8 cellular contexts compared by ENCODE assay signal in the genomic region with DNA sequence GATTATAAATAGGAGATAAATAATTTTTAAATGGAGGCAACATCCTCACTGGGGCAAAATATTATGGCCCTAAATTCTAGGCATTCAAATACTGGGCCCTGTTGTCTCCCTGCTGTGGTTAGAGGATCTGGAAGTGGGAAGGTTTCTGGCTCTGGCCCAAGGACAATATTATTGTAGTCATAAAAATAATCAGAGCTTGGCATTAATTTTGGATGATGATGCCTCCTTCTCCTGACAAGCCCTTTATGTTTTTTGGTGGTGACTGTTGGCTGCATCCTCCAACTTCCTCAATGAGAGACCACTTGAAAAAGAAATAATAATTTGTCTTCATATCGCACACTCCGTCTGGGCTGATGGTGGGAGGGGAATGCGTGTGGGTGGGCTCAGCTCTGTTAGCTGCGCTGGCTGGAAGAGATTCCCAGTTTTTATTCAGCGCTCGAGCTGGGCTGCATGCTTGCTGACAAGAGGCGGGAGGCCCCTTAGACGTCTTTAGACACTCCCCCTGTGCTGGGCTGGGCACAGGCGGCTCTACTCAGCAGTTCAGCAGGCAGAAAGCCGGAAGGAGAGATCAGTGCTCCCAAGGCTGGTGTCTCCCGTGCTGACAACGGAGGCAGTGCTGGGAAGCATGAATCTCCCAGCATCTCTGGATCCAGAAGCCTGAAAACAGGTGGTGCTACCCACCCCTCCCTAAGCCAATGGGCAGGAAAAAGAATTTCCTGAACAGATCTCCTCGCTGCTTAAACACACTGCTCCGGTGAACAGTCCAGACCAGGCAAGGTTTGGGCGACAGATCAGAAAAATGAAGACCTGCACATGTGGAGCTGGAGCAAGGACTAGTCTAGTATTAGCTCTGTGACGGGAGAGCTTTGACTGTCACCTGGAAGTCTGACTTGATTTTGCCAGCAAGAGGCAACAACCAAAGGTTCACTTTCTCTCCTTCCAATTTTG.
A peak's percentile ranks its signal among the peaks of the same experiment; 100 is the strongest.
DNase-seq lines count a peak whose midpoint lies in the region; ATAC-seq lines count a peak whose summit lies in the region.

No MANE protein-coding gene starts in this region.

- H4K8ac ChIP-seq in neuronal stem cell (ENCODE audit: low read depth, low read length) = no peak overlapping the region

- H3K4me1 ChIP-seq in neuronal stem cell (ENCODE audit: control insufficient read depth in 2 of 2, insufficient read depth in 1 of 2, low read depth in 1 of 2, low read length in 2 of 2) = peaks cover 0 to 13% of the 10 kb centered on the region in 2 donors

- no peak overlapping the region for H3K18ac ChIP-seq in neuronal stem cell (ENCODE audit: low read length)

- DNase-seq in GM04503 (ENCODE audit: low read depth) (peak; percentile 6), NCI-H748 treated with DMSO at 0.1 percent for 48 hours (lab: John Stamatoyannopoulos, UW) (peak; percentile 68), fibroblast of gingiva (ENCODE audit: low read depth) (peak; percentile 15), neuronal stem cell (ENCODE audit: low spot score) (peak; percentile 49), NCI-H1930 (lab: John Stamatoyannopoulos, UW) (no peak)

- H2BK12ac ChIP-seq in neuronal stem cell (ENCODE audit: low read length) = no peak overlapping the region

- no peaks in the 10 kb centered on the region for H3K79me1 ChIP-seq in neuronal stem cell (ENCODE audit: low read depth, low read length)

- H2BK15ac ChIP-seq in neuronal stem cell (ENCODE audit: low read length) = no peak overlapping the region

- peak overlapping the region; percentile 85 for H2AFZ ChIP-seq in neuronal stem cell (ENCODE audit: low read length)

- H2BK120ac ChIP-seq in neuronal stem cell (ENCODE audit: low read depth, low read length) = no peak overlapping the region

- no peak overlapping the region for H3K27ac ChIP-seq in neuronal stem cell (replicated peaks; ENCODE audit: low read length)

- H3K4ac ChIP-seq in neuronal stem cell (ENCODE audit: low read length) = no peak overlapping the region

- no peak overlapping the region for H3K23ac ChIP-seq in neuronal stem cell (ENCODE audit: low read depth, low read length, poor library complexity)

- no peak for ATAC-seq in HG03460 (IDR thresholded peaks at IDR 0.05; ENCODE audit: unreplicated experiment)
- ATAC-seq in HG02571 (IDR thresholded peaks at IDR 0.05; ENCODE audit: unreplicated experiment) = no peak
- no peak for ATAC-seq in HG03039 (IDR thresholded peaks at IDR 0.05; ENCODE audit: unreplicated experiment)

- no peak overlapping the region for H2AK5ac ChIP-seq in neuronal stem cell (ENCODE audit: low read depth, low read length)

- no peak overlapping the region for H3K14ac ChIP-seq in neuronal stem cell (ENCODE audit: low read length)

- no CpG with 5 or more reads among the region's 16 CpGs for WGBS in neuronal stem cell (ENCODE audit: extremely low coverage in 2 of 2, insufficient read length in 2 of 2, insufficient replicate concordance in 1 of 2), 2 donors

- no peaks in the 10 kb centered on the region for H3K9me3 ChIP-seq in neuronal stem cell (replicated peaks in 1 of 2; ENCODE audit: control insufficient read depth in 2 of 2, insufficient read depth in 1 of 2, low read depth in 1 of 2, low read length in 2 of 2)

- H3K4me2 ChIP-seq in neuronal stem cell (ENCODE audit: insufficient read depth, low read length, poor library complexity, severe bottlenecking) = peak overlapping the region; percentile 30

- H3K4me3 ChIP-seq in neuronal stem cell (ENCODE audit: low read length in 2 of 2) = no peak overlapping the region

- no peak overlapping the region for H4K91ac ChIP-seq in neuronal stem cell (ENCODE audit: low read depth, low read length, poor library complexity)

- peaks cover 0 to 47% (median 2%) of the 10 kb centered on the region in 3 experiments for H3K27me3 ChIP-seq in neuronal stem cell (ENCODE audit: control insufficient read depth in 3 of 3, insufficient read depth in 3 of 3, low read depth in 1 of 3, low read length in 3 of 3)

- H3K9ac ChIP-seq in neuronal stem cell (ENCODE audit: low read depth, low read length, poor library complexity) = no peak overlapping the region

- H2BK5ac ChIP-seq in neuronal stem cell (ENCODE audit: low read length) = no peak overlapping the region

- no peaks in the 10 kb centered on the region for H3K36me3 ChIP-seq in neuronal stem cell (replicated peaks in 1 of 2; ENCODE audit: control insufficient read depth in 2 of 2, insufficient read depth in 2 of 2, low read length in 2 of 2)

Comparison
In these comparisons a context has a peak if more than half of its experiments do, and no peak if none do; other contexts are left out.
1. DNase-seq: peak in GM04503 (single experiment), NCI-H748 treated with DMSO at 0.1 percent for 48 hours (single experiment), fibroblast of gingiva (single experiment) and neuronal stem cell (single experiment); none in NCI-H1930 (0 of 2).